Comparison of ENCODE assay signal across 22 cellular contexts in genomic region chr4:1857931-1858330, GRCh38. TPM values are rescaled to one million over a fixed set of nuclear protein-coding genes. Genes with fewer than 3 reads are reported as not detected.
DNase-seq lines count a peak whose midpoint lies in the region; FAIRE-seq and TF ChIP-seq lines count a peak whose summit lies in the region.
"Had no signal": no experiment of that assay in that cellular context is flagged by ENCODE, and none has a peak within 500 bp of the region (broad histone marks: within the 10 kb centered on the region; RNA-seq: fewer than 3 reads in every experiment).

No MANE protein-coding gene starts in this region.

- WGBS in trophoblast cell (ENCODE audit: extremely low coverage, insufficient coverage, insufficient read length) = no CpG with 5 or more reads among the region's 5 CpGs
- WGBS in smooth muscle cell (ENCODE audit: low lambda C conversion rate) = 89% methylated on average over 5 of the region's 5 CpGs

- H3K9me3 ChIP-seq in BLaER1 = no peaks in the 10 kb centered on the region
- no peaks in the 10 kb centered on the region for H3K9me3 ChIP-seq in astrocyte (ENCODE audit: insufficient read depth, low read depth, low read length)
- H3K9me3 ChIP-seq in trophoblast cell (ENCODE audit: insufficient read depth, low read depth, low read length) = no peaks in the 10 kb centered on the region
- no peaks in the 10 kb centered on the region for H3K9me3 ChIP-seq in smooth muscle cell (replicated peaks; ENCODE audit: low read depth)
- H3K9me3 ChIP-seq: HAP-1, upper lobe of left lung had no signal

- H3K36me3 Mint-ChIP-seq in astrocyte (ENCODE audit: low read depth, unreplicated experiment) = peaks cover 1% of the 10 kb centered on the region

- H3K14ac ChIP-seq in trophoblast cell (ENCODE audit: low read length) = no peak overlapping the region

- H3K79me2 ChIP-seq in KMS-11 (ENCODE audit: insufficient read depth, low read depth) (peaks cover 72% of the 10 kb centered on the region), astrocyte (ENCODE audit: insufficient read depth, low read length) (peaks cover 46% of the 10 kb centered on the region), trophoblast cell (ENCODE audit: control insufficient read depth, insufficient read depth, low read length, poor library complexity) (peaks cover 12% of the 10 kb centered on the region), smooth muscle cell (ENCODE audit: low read depth) (peaks cover 27% of the 10 kb centered on the region)

- FAIRE-seq in astrocyte (lab: Jason Lieb, UNC) = no peak

- H3K9me3 Mint-ChIP-seq in astrocyte (ENCODE audit: unreplicated experiment) = no peaks in the 10 kb centered on the region
- H3K9me3 Mint-ChIP-seq: activated T-cell treated with anti-CD3 and anti-CD28 coated beads, Interleukin-2, amount 50 U/mL, for 72 hours; CD8-positive, alpha-beta memory T cell had no signal

- H2AK5ac ChIP-seq in trophoblast cell (ENCODE audit: low read length) = no peak overlapping the region

- H2AFZ ChIP-seq in KMS-11 (ENCODE audit: low read depth) = no peak overlapping the region
- no peak overlapping the region for H2AFZ ChIP-seq in astrocyte (ENCODE audit: low read depth, low read length)
- H2AFZ ChIP-seq in trophoblast cell (ENCODE audit: insufficient read depth, low read length, poor library complexity) = no peak overlapping the region
- no peak overlapping the region for H2AFZ ChIP-seq in smooth muscle cell (ENCODE audit: low read depth)

- H3K4me1 ChIP-seq in BLaER1 = peaks cover 54% of the 10 kb centered on the region
- H3K4me1 ChIP-seq in KMS-11 (ENCODE audit: low read depth, poor library complexity, severe bottlenecking) = peaks cover 16% of the 10 kb centered on the region
- peaks cover 20% of the 10 kb centered on the region for H3K4me1 ChIP-seq in astrocyte (ENCODE audit: insufficient read depth, low read length)
- peaks cover 9 to 11% of the 10 kb centered on the region in 2 experiments for H3K4me1 ChIP-seq in trophoblast cell (ENCODE audit: control insufficient read depth in 1 of 2, insufficient read depth in 2 of 2, low read length in 2 of 2)
- H3K4me1 ChIP-seq in smooth muscle cell (ENCODE audit: low read depth) = peaks cover 8% of the 10 kb centered on the region
- H3K4me1 ChIP-seq: parathyroid adenoma had no signal

- H4K20me1 ChIP-seq in BLaER1 (peaks cover 27% of the 10 kb centered on the region), KMS-11 (ENCODE audit: insufficient read depth) (0 out of 2 replicates have a peak, but pooled peaks cover 3% of the 10 kb centered on the region), astrocyte (ENCODE audit: insufficient read depth, low read length) (peaks cover 17% of the 10 kb centered on the region), smooth muscle cell (ENCODE audit: low read depth) (peaks cover 7% of the 10 kb centered on the region)

- peak overlapping the region; percentile 29 for H3K23ac ChIP-seq in trophoblast cell (ENCODE audit: low read length)

- no peak overlapping the region for H3K4me3 ChIP-seq in BLaER1
- no peak overlapping the region for H3K4me3 ChIP-seq in KMS-11 (IDR thresholded peaks at IDR 0.05; ENCODE audit: insufficient read depth, low read depth, low read length)
- H3K4me3 ChIP-seq in astrocyte (ENCODE audit: insufficient read depth, low read depth, low read length) = no peak overlapping the region
- no peak overlapping the region for H3K4me3 ChIP-seq in trophoblast cell (ENCODE audit: low read depth, low read length)
- no peak overlapping the region for H3K4me3 ChIP-seq in foreskin fibroblast (ENCODE audit: low read depth in 1 of 2, low read length in 2 of 2)
- no peak overlapping the region for H3K4me3 ChIP-seq in smooth muscle cell

- H3K9ac ChIP-seq in BLaER1 = peak overlapping the region; percentile 6; the same call in 1 of the 2 replicates
- H3K9ac ChIP-seq in KMS-11 = peak overlapping the region; percentile 93
- H3K9ac ChIP-seq in astrocyte (ENCODE audit: low read length) = no peak overlapping the region
- H3K9ac ChIP-seq in trophoblast cell (ENCODE audit: low read length) = no peak overlapping the region
- no peak overlapping the region for H3K9ac ChIP-seq in smooth muscle cell (ENCODE audit: low read depth)
- H3K9ac ChIP-seq: parathyroid adenoma had no signal

- no peak overlapping the region for H2BK120ac ChIP-seq in trophoblast cell (ENCODE audit: insufficient read depth, low read length, poor library complexity)

- DNase-seq in astrocyte (ENCODE audit: low read depth) = no peak
- DNase-seq in trophoblast cell = no peak
- no peak for DNase-seq in NCI-H187 treated with DMSO at 0.1 percent for 48 hours (lab: John Stamatoyannopoulos, UW)
- DNase-seq in foreskin fibroblast = no peak
- no peak for DNase-seq in smooth muscle cell (lab: John Stamatoyannopoulos, UW; ENCODE audit: unreplicated experiment)
- DNase-seq: activated naive CD4-positive, alpha-beta T cell treated with Interleukin-2 at 50 U/mL for 16 hours; activated T-cell treated with anti-CD3 and anti-CD28 coated beads, Interleukin-2, amount 50 U/mL, for 72 hours; amniotic stem cell; CD8-positive, alpha-beta memory T cell; DMS153; KG1; kidney glomerular epithelial cell; NCI-H1436; NCI-H2107; NCI-H748 treated with DMSO at 0.1 percent for 48 hours; RPMI8226; stimulated activated CD4-positive, alpha-beta T cell treated with anti-CD3 and anti-CD28 coated beads, Interleukin-4, amount 100 ng/mL, for 1 hour; upper lobe of left lung had no signal

- H3K4me2 ChIP-seq in BLaER1 (peak overlapping the region; percentile 85), KMS-11 (peak overlapping the region; percentile 66; the same call in 1 of the 2 replicates), astrocyte (ENCODE audit: low read length) (peak overlapping the region; percentile 91), trophoblast cell (ENCODE audit: low read length) (no peak overlapping the region), smooth muscle cell (no peak overlapping the region)

- peaks cover 9% of the 10 kb centered on the region for H3K36me3 ChIP-seq in BLaER1
- no peaks in the 10 kb centered on the region for H3K36me3 ChIP-seq in KMS-11 (ENCODE audit: insufficient read depth)
- peaks cover 5% of the 10 kb centered on the region for H3K36me3 ChIP-seq in astrocyte (ENCODE audit: insufficient read depth, low read length)
- H3K36me3 ChIP-seq in trophoblast cell (ENCODE audit: control insufficient read depth in 1 of 2, insufficient read depth in 2 of 2, low read length in 2 of 2) = no peaks in the 10 kb centered on the region
- H3K36me3 ChIP-seq in smooth muscle cell (ENCODE audit: low read depth) = no peaks in the 10 kb centered on the region
- H3K36me3 ChIP-seq: upper lobe of left lung had no signal

- H3K27ac Mint-ChIP-seq in astrocyte (ENCODE audit: unreplicated experiment) = no peak overlapping the region
- H3K27ac Mint-ChIP-seq: activated T-cell treated with anti-CD3 and anti-CD28 coated beads, Interleukin-2, amount 50 U/mL, for 72 hours had no signal

- peaks cover 10% of the 10 kb centered on the region for H3K79me1 ChIP-seq in trophoblast cell (ENCODE audit: low read length)

- no peak overlapping the region for H4K8ac ChIP-seq in trophoblast cell (ENCODE audit: low read depth, low read length)

- no peaks in the 10 kb centered on the region for H3F3A ChIP-seq in smooth muscle cell (ENCODE audit: low read depth)

- no peak overlapping the region for H3K27ac ChIP-seq in BLaER1
- H3K27ac ChIP-seq in KMS-11 = peak overlapping the region; percentile 94
- no peak overlapping the region for H3K27ac ChIP-seq in astrocyte (ENCODE audit: low read depth, low read length)
- no peak overlapping the region for H3K27ac ChIP-seq in trophoblast cell (ENCODE audit: low read depth, low read length)
- no peak overlapping the region for H3K27ac ChIP-seq in smooth muscle cell (ENCODE audit: low read depth)
- H3K27ac ChIP-seq: parathyroid adenoma, upper lobe of left lung had no signal

- no peak overlapping the region for H2BK12ac ChIP-seq in trophoblast cell (ENCODE audit: low read length)

- H3K4ac ChIP-seq in trophoblast cell (ENCODE audit: low read depth, low read length) = no peak overlapping the region

- TF ChIP-seq CTCF in KMS-11 (conservative IDR thresholded peaks at IDR 0.05; ENCODE audit: low read depth, low read length) (no peak), astrocyte (IDR thresholded peaks at IDR 0.05; ENCODE audit: insufficient read depth, low read depth, low read length) (no peak), foreskin fibroblast (IDR thresholded peaks at IDR 0.05; ENCODE audit: low read depth, low read length) (no peak), smooth muscle cell (IDR thresholded peaks at IDR 0.05; ENCODE audit: borderline replicate concordance, insufficient read depth, poor library complexity, severe bottlenecking) (no peak)

- H3K18ac ChIP-seq in trophoblast cell (ENCODE audit: low read length) = no peak overlapping the region

- H3K4me1 Mint-ChIP-seq in astrocyte (ENCODE audit: low read depth, unreplicated experiment) = peaks cover 2% of the 10 kb centered on the region

- no peak overlapping the region for H3K4me3 Mint-ChIP-seq in astrocyte (ENCODE audit: unreplicated experiment)

- H3K27me3 ChIP-seq in BLaER1 (no peaks in the 10 kb centered on the region), KMS-11 (ENCODE audit: insufficient read depth, low read depth) (no peaks in the 10 kb centered on the region), astrocyte (ENCODE audit: insufficient read depth, low read length) (no peaks in the 10 kb centered on the region), trophoblast cell (ENCODE audit: insufficient read depth, low read length) (peaks cover 6% of the 10 kb centered on the region), smooth muscle cell (ENCODE audit: low read depth) (no peaks in the 10 kb centered on the region)

- no peak overlapping the region for H4K12ac ChIP-seq in trophoblast cell (ENCODE audit: low read depth, low read length)

- H4K91ac ChIP-seq in trophoblast cell (ENCODE audit: low read depth, low read length) = no peak overlapping the region

- peaks cover 15% of the 10 kb centered on the region for H3K27me3 Mint-ChIP-seq in astrocyte (ENCODE audit: low read depth, unreplicated experiment)

- no peak overlapping the region for H2BK5ac ChIP-seq in trophoblast cell (ENCODE audit: low read depth, low read length, poor library complexity)

RNA-seq across cellular contexts. Expression of gene LETM1, which starts 2.0 kb away (rescaled TPM):
- 53.1 and 60.3 TPM in 2 replicates for total RNA-seq in astrocyte
- 13.5 and 14.3 TPM in 2 replicates for polyA plus RNA-seq in trophoblast cell (2013)
- 17.1 and 17.4 TPM in 2 replicates for total RNA-seq in smooth muscle cell
- polyA plus RNA-seq in smooth muscle cell = 15.3 and 16.2 TPM in 2 replicates

RNA-seq across cellular contexts. Expression of gene NSD2, which starts 13.3 kb away (rescaled TPM):
- total RNA-seq in astrocyte (19.2 and 31.3 TPM in 2 replicates), smooth muscle cell (15.0 and 15.9 TPM in 2 replicates)
- 29.4 and 32.1 TPM in 2 replicates for polyA plus RNA-seq in trophoblast cell (2013)
- 13.0 and 19.9 TPM in 2 replicates for polyA plus RNA-seq in smooth muscle cell

Comparison
In these comparisons a context has a peak if more than half of its experiments do, and no peak if none do; other contexts are left out.
1. H3K4me2 ChIP-seq: peak in BLaER1 (single experiment), KMS-11 (single experiment) and astrocyte (single experiment); none in trophoblast cell (single experiment) and smooth muscle cell (single experiment).
2. H3K9ac ChIP-seq: peak in BLaER1 (single experiment) and KMS-11 (single experiment); none in astrocyte (single experiment), trophoblast cell (single experiment) and smooth muscle cell (single experiment).